ENCODE assay signal across 26 cellular contexts in genomic region chr20:16740365-16741072, GRCh38. TPM values are rescaled to one million over a fixed set of nuclear protein-coding genes. Genes with fewer than 3 reads are reported as not detected.
"Had no signal": no experiment of that assay in that cellular context is flagged by ENCODE, and none has a peak within 500 bp of the region (broad histone marks: within the 10 kb centered on the region; RNA-seq: fewer than 3 reads in every experiment).

No MANE protein-coding gene starts in this region.

- H2AFZ ChIP-seq: PC-9 had no signal

- H3K9me3 ChIP-seq: MG63, Peyer's patch, SJCRH30 had no signal

- DNase-seq: KBM-7, MG63, NCI-H1092, NCI-H1105 treated with DMSO at 0.1 percent for 48 hours, NCI-H1417 treated with DMSO at 0.1 percent for 48 hours, NCI-H146, NCI-H1694 treated with DMSO at 0.1 percent for 48 hours, NCI-H1930, NCI-H2081, NCI-H2107, NCI-H2227 treated with DMSO at 0.1 percent for 48 hours, NCI-H524, NCI-H69, NCI-H774, OCI-M1, PC-9, Peyer's patch, SHP77 treated with DMSO at 0.1 percent for 48 hours, SJCRH30 had no signal

- H3K4me3 ChIP-seq: MG63, PC-9, Peyer's patch, SJCRH30 had no signal

- H3K27ac ChIP-seq: PC-9, Peyer's patch, SJCRH30 had no signal

- ATAC-seq: Right ventricle myocardium inferior, SK-N-SH treated with all-trans-retinoic acid at 6 μM for 48 hours had no signal

- H3K27me3 ChIP-seq: MG63, Peyer's patch, SJCRH30 had no signal

- H3K4me1 ChIP-seq: Peyer's patch, SJCRH30 had no signal

- H3K4me2 ChIP-seq: PC-9 had no signal

RNA-seq across cellular contexts. Expression of gene OTOR, which starts 7.6 kb away (rescaled TPM):
- total RNA-seq: HT-29, LHCN-M2, NCI-H460, PC-9, Peyer's patch, Right ventricle myocardium inferior, RPMI7951, SJCRH30 had no signal
- polyA plus RNA-seq: IgD-negative memory B cell had no signal
